ENCODE assay signal across 7 cellular contexts in genomic region chr18:36128907-36129299, GRCh38. TPM values are rescaled to one million over a fixed set of nuclear protein-coding genes. Genes with fewer than 3 reads are reported as not detected.
DNase-seq lines count a peak whose midpoint lies in the region; ATAC-seq and TF ChIP-seq lines count a peak whose summit lies in the region.

No MANE protein-coding gene starts in this region.

- peak overlapping the region; percentile 73 to 81 for H3K4me3 ChIP-seq in tibial artery

- TF ChIP-seq CTCF in tibial artery (IDR thresholded peaks at IDR 0.05), result no peak

- no peak for DNase-seq in activated naive CD8-positive, alpha-beta T cell treated with anti-CD3 and anti-CD28 coated beads for 36 hours
- DNase-seq in left colon (no peak), tibial artery (no peak), superior temporal gyrus (ENCODE audit: extremely low spot score) (no peak)
- no peak for DNase-seq in activated effector memory CD4-positive, alpha-beta T cell treated with anti-CD3 and anti-CD28 coated beads, Interleukin-2, amount 50 U/mL, for 16 hours

- peak overlapping the region; percentile 93 for H3K27ac Mint-ChIP-seq in activated naive CD8-positive, alpha-beta T cell treated with anti-CD3 and anti-CD28 coated beads for 36 hours

- ATAC-seq in GM19372 (IDR thresholded peaks at IDR 0.05; ENCODE audit: low read depth, unreplicated experiment) (peak; percentile 8), HG03045 (IDR thresholded peaks at IDR 0.05; ENCODE audit: unreplicated experiment) (peak; percentile 18), left colon (peak; percentile 25)

- peaks cover 30% of the 10 kb centered on the region for H3K36me3 Mint-ChIP-seq in activated naive CD8-positive, alpha-beta T cell treated with anti-CD3 and anti-CD28 coated beads for 36 hours

- H3K4me1 Mint-ChIP-seq in activated naive CD8-positive, alpha-beta T cell treated with anti-CD3 and anti-CD28 coated beads for 36 hours, result peaks cover 41% of the 10 kb centered on the region

- no peaks in the 10 kb centered on the region for H3K9me3 ChIP-seq in tibial artery

- no peaks in the 10 kb centered on the region for H3K27me3 ChIP-seq in tibial artery

- no peaks in the 10 kb centered on the region for H3K27me3 Mint-ChIP-seq in activated naive CD8-positive, alpha-beta T cell treated with anti-CD3 and anti-CD28 coated beads for 36 hours

- peak overlapping the region; percentile 83 for H3K4me3 Mint-ChIP-seq in activated naive CD8-positive, alpha-beta T cell treated with anti-CD3 and anti-CD28 coated beads for 36 hours

- peaks cover 0 to 34% (median 28%) of the 10 kb centered on the region in 4 donors for H3K4me1 ChIP-seq in tibial artery

- H3K9me3 Mint-ChIP-seq in activated naive CD8-positive, alpha-beta T cell treated with anti-CD3 and anti-CD28 coated beads for 36 hours, result no peaks in the 10 kb centered on the region

- intact Hi-C loops in left colon (cut with DNase I, micrococcal nuclease) (no loop called here), tibial artery (cut with DNase I; ENCODE audit: low total_unique reads) (loop anchor here (10.0 kb wide), 1 partner anchor 64 kb away; the partner anchor contains the start of gene RPRD1A)

- H3K27ac ChIP-seq in tibial artery, result peak overlapping the region; percentile 96 to 99

- peaks cover 5 to 19% (median 9%) of the 10 kb centered on the region in 3 donors for H3K36me3 ChIP-seq in tibial artery

RNA-seq across cellular contexts. Expression of gene SLC39A6, which starts 0.2 kb away (rescaled TPM):
- total RNA-seq in activated naive CD8-positive, alpha-beta T cell treated with anti-CD3 and anti-CD28 coated beads for 36 hours, result 10 to 100 TPM; 30.9 to 31.2 TPM
- total RNA-seq in left colon, result 10 to 100 TPM; 11.0 to 11.4 TPM

RNA-seq across cellular contexts. Expression of gene ELP2, which starts 0.8 kb away (rescaled TPM):
- 10 to 100 TPM; 93.4 to 98.2 TPM for total RNA-seq in activated naive CD8-positive, alpha-beta T cell treated with anti-CD3 and anti-CD28 coated beads for 36 hours
- total RNA-seq in left colon, result 10 to 100 TPM; 36.3 to 39.9 TPM

RNA-seq across cellular contexts. Expression of gene MOCOS, which starts 58.4 kb away (rescaled TPM):
- total RNA-seq in activated naive CD8-positive, alpha-beta T cell treated with anti-CD3 and anti-CD28 coated beads for 36 hours, result under 1 TPM; 0.14 to 0.16 TPM
- 1 to 10 TPM; 5.6 to 5.7 TPM for total RNA-seq in left colon

Comparison
In these comparisons a context has a peak if more than half of its experiments do, and no peak if none do; other contexts are left out.
1. RNA of gene MOCOS, which starts 58.4 kb away (total RNA-seq): 5.6 to 5.7 TPM in left colon; 0.14 to 0.16 TPM in activated naive CD8-positive, alpha-beta T cell treated with anti-CD3 and anti-CD28 coated beads for 36 hours; every median in the first group is over 4 times any median in the second.
2. Peak in every context shown above with its lines, with median percentiles within 50 percentile points of each other: ATAC-seq.